32 cellular contexts compared by ENCODE assay signal in genomic region chr16:15924996-15925395, GRCh38.
"Had no signal": no experiment of that assay in that cellular context is flagged by ENCODE, and none has a peak within 500 bp of the region (broad histone marks: within the 10 kb centered on the region; RNA-seq: fewer than 3 reads in every experiment).

No MANE protein-coding gene starts in this region.

- H3K27ac ChIP-seq: Peyer's patch, VCaP had no signal

- H3K4me3 ChIP-seq: Peyer's patch had no signal

- H3K9me3 Mint-ChIP-seq: activated CD4-positive, alpha-beta memory T cell treated with anti-CD3 and anti-CD28 coated beads, Interleukin-2, amount 10 ng/mL, durations not matched to agents 7 days and 5 days; activated naive CD4-positive, alpha-beta T cell treated with anti-CD3 and anti-CD28 coated beads, Interleukin-2, amount 10 ng/mL, durations not matched to agents 7 days and 5 days; activated naive CD8-positive, alpha-beta T cell treated with anti-CD3 and anti-CD28 coated beads, Interleukin-2, amount 50 U/mL, for 24 hours; activated T-cell treated with anti-CD3 and anti-CD28 coated beads, Interleukin-2, amount 50 U/mL, for 72 hours; activated T-helper 17 cell treated with anti-CD3 and anti-CD28 coated beads, Interleukin-2, amount 50 U/mL, for 72 hours; brain; T-cell had no signal

- DNase-seq: activated CD4-positive, alpha-beta memory T cell treated with anti-CD3 and anti-CD28 coated beads, Interleukin-2, amount 10 ng/mL, durations not matched to agents 7 days and 5 days; activated CD4-positive, alpha-beta T cell treated with anti-CD3 and anti-CD28 coated beads for 1 hour; activated CD4-positive, alpha-beta T cell treated with anti-CD3 and anti-CD28 coated beads for 48 hours; activated CD4-positive, CD25-positive, alpha-beta regulatory T cell; activated CD8-positive, alpha-beta memory T cell treated with anti-CD3 and anti-CD28 coated beads for 24 hours; activated CD8-positive, alpha-beta memory T cell treated with anti-CD3 and anti-CD28 coated beads, Interleukin-2, amount 10 ng/mL, durations not matched to agents 7 days and 5 days; activated CD8-positive, alpha-beta memory T cell treated with anti-CD3 and anti-CD28 coated beads, Interleukin-2, amount 50 U/mL, for 48 hours; activated naive CD4-positive, alpha-beta T cell treated with anti-CD3 and anti-CD28 coated beads, Interleukin-2, amount 10 ng/mL, durations not matched to agents 7 days and 5 days; activated naive CD8-positive, alpha-beta T cell treated with anti-CD3 and anti-CD28 coated beads, Interleukin-2, amount 50 U/mL, for 24 hours; activated T-cell treated with anti-CD3 and anti-CD28 coated beads, Interleukin-2, amount 50 U/mL, for 72 hours; anterior cingulate cortex; central memory CD4-positive, alpha-beta T cell; NCI-H1105; NCI-H1436; NCI-H1694; NCI-H1930; NCI-H2081 treated with DMSO at 0.1 percent for 48 hours; NCI-H226; NCI-H446 treated with DMSO at 0.1 percent for 48 hours; NCI-H524; Peyer's patch; RPMI8226; SIG-M5; T-cell; T-helper 17 cell; T-helper 9 cell had no signal

- H3K36me3 Mint-ChIP-seq: activated CD8-positive, alpha-beta memory T cell treated with anti-CD3 and anti-CD28 coated beads, Interleukin-2, amount 10 ng/mL, durations not matched to agents 7 days and 5 days; activated naive CD4-positive, alpha-beta T cell treated with anti-CD3 and anti-CD28 coated beads, Interleukin-2, amount 10 ng/mL, durations not matched to agents 7 days and 5 days; activated naive CD8-positive, alpha-beta T cell; brain; T-cell had no signal

- H3K27ac Mint-ChIP-seq: activated CD4-positive, alpha-beta memory T cell treated with anti-CD3 and anti-CD28 coated beads, Interleukin-2, amount 10 ng/mL, durations not matched to agents 7 days and 5 days; activated CD8-positive, alpha-beta memory T cell treated with anti-CD3 and anti-CD28 coated beads, Interleukin-2, amount 10 ng/mL, durations not matched to agents 7 days and 5 days; activated naive CD4-positive, alpha-beta T cell treated with anti-CD3 and anti-CD28 coated beads, Interleukin-2, amount 10 ng/mL, durations not matched to agents 7 days and 5 days; activated naive CD8-positive, alpha-beta T cell; activated naive CD8-positive, alpha-beta T cell treated with anti-CD3 and anti-CD28 coated beads, Interleukin-2, amount 50 U/mL, for 24 hours; activated T-cell treated with anti-CD3 and anti-CD28 coated beads, Interleukin-2, amount 50 U/mL, for 72 hours; activated T-helper 17 cell treated with anti-CD3 and anti-CD28 coated beads, Interleukin-2, amount 50 U/mL, for 72 hours; brain; T-cell; T-helper 17 cell had no signal

- H3K27me3 Mint-ChIP-seq: activated naive CD8-positive, alpha-beta T cell; activated naive CD8-positive, alpha-beta T cell treated with anti-CD3 and anti-CD28 coated beads, Interleukin-2, amount 50 U/mL, for 24 hours; activated T-helper 17 cell treated with anti-CD3 and anti-CD28 coated beads, Interleukin-2, amount 50 U/mL, for 72 hours; brain; T-cell; T-helper 17 cell had no signal

- H3K27me3 ChIP-seq: Peyer's patch had no signal

- H3K4me3 Mint-ChIP-seq: activated CD4-positive, alpha-beta memory T cell treated with anti-CD3 and anti-CD28 coated beads, Interleukin-2, amount 10 ng/mL, durations not matched to agents 7 days and 5 days; activated CD8-positive, alpha-beta memory T cell treated with anti-CD3 and anti-CD28 coated beads, Interleukin-2, amount 10 ng/mL, durations not matched to agents 7 days and 5 days; activated naive CD4-positive, alpha-beta T cell treated with anti-CD3 and anti-CD28 coated beads, Interleukin-2, amount 10 ng/mL, durations not matched to agents 7 days and 5 days; activated naive CD8-positive, alpha-beta T cell; activated naive CD8-positive, alpha-beta T cell treated with anti-CD3 and anti-CD28 coated beads, Interleukin-2, amount 50 U/mL, for 24 hours; activated T-cell treated with anti-CD3 and anti-CD28 coated beads, Interleukin-2, amount 50 U/mL, for 72 hours; activated T-helper 17 cell treated with anti-CD3 and anti-CD28 coated beads, Interleukin-2, amount 50 U/mL, for 72 hours; brain; T-cell; T-helper 17 cell had no signal

- H3K4me1 Mint-ChIP-seq: activated CD4-positive, alpha-beta memory T cell treated with anti-CD3 and anti-CD28 coated beads, Interleukin-2, amount 10 ng/mL, durations not matched to agents 7 days and 5 days; activated CD8-positive, alpha-beta memory T cell treated with anti-CD3 and anti-CD28 coated beads, Interleukin-2, amount 10 ng/mL, durations not matched to agents 7 days and 5 days; activated naive CD4-positive, alpha-beta T cell treated with anti-CD3 and anti-CD28 coated beads, Interleukin-2, amount 10 ng/mL, durations not matched to agents 7 days and 5 days; activated naive CD8-positive, alpha-beta T cell treated with anti-CD3 and anti-CD28 coated beads, Interleukin-2, amount 50 U/mL, for 24 hours; activated T-helper 17 cell treated with anti-CD3 and anti-CD28 coated beads, Interleukin-2, amount 50 U/mL, for 72 hours; brain; T-cell; T-helper 17 cell had no signal

- H3K36me3 ChIP-seq: Peyer's patch had no signal

- H3K4me1 ChIP-seq: Peyer's patch had no signal

- H3K9me3 ChIP-seq: Peyer's patch had no signal

- ATAC-seq: activated CD8-positive, alpha-beta memory T cell treated with anti-CD3 and anti-CD28 coated beads, Interleukin-2, amount 10 ng/mL, durations not matched to agents 7 days and 5 days; activated naive CD8-positive, alpha-beta T cell treated with anti-CD3 and anti-CD28 coated beads, Interleukin-2, amount 50 U/mL, for 24 hours; activated T-cell treated with anti-CD3 and anti-CD28 coated beads, Interleukin-2, amount 50 U/mL, for 72 hours; activated T-helper 17 cell treated with anti-CD3 and anti-CD28 coated beads, Interleukin-2, amount 50 U/mL, for 72 hours; Right ventricle myocardium inferior; SK-N-SH treated with all-trans-retinoic acid at 6 μM for 48 hours; T-cell; T-helper 17 cell had no signal
